11 cellular contexts compared by ENCODE assay signal in the genomic region with DNA sequence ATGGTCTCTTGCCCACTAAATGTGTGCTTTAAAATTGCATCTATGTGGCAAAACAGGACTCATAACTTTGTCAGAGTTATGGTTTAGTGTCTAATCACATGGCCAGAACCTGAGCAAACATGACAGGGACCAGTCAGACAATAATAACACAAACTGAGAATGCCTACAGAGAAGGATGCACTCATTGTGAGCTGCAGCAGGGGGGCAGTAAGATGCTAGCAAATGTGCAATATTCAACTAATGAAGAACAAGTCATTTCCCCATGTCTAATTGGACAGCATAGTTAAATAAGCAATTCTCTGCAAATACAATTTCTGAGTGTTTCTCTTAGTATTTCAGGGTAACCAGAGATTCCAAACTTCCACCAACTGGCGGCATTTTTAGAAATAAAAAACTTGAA. TPM values are rescaled to one million over a fixed set of nuclear protein-coding genes. Genes with fewer than 3 reads are reported as not detected.
DNase-seq lines count a peak whose midpoint lies in the region; ATAC-seq and TF ChIP-seq lines count a peak whose summit lies in the region.
"Had no signal": no experiment of that assay in that cellular context is flagged by ENCODE, and none has a peak within 500 bp of the region (broad histone marks: within the 10 kb centered on the region; RNA-seq: fewer than 3 reads in every experiment).

No MANE protein-coding gene starts in this region.

- no peaks in the 10 kb centered on the region for H3K4me1 ChIP-seq in A673 (ENCODE audit: insufficient read depth, low read length, poor library complexity, severe bottlenecking)
- H3K4me1 ChIP-seq: upper lobe of left lung had no signal

- BruUV-seq in A673 (replicated peaks; lab: Mats Ljungman, UMichigan) = no TSS peak

- no peak overlapping the region for H3K27ac Mint-ChIP-seq in T-cell

- CTCF ChIA-PET in A673 (lab: Charles Lee) = no interaction called here
- CTCF ChIA-PET in T-cell (lab: Charles Lee) = no interaction called here

- H3K4me3 Mint-ChIP-seq in T-cell = no peak overlapping the region

- no peak overlapping the region for H3K4me3 ChIP-seq in A673 (ENCODE audit: low read depth, low read length, poor library complexity, severe bottlenecking)
- no peak overlapping the region for H3K4me3 ChIP-seq in GM12864 (ENCODE audit: low read depth, low read length)
- H3K4me3 ChIP-seq in foreskin fibroblast (ENCODE audit: low read depth in 1 of 2, low read length in 2 of 2) = no peak overlapping the region
- H3K4me3 ChIP-seq: upper lobe of left lung had no signal

- H3K27me3 Mint-ChIP-seq in T-cell = no peaks in the 10 kb centered on the region

- TF ChIP-seq CTCF in A673 (conservative IDR thresholded peaks at IDR 0.05; ENCODE audit: low read depth, low read length) (peak; percentile 55), GM12864 (IDR thresholded peaks at IDR 0.05; ENCODE audit: low read depth, low read length, missing control alignments) (peak; percentile 33), foreskin fibroblast (IDR thresholded peaks at IDR 0.05; ENCODE audit: low read depth, low read length) (peak; percentile 70)

- no peak for ATAC-seq in HG03039 (IDR thresholded peaks at IDR 0.05; ENCODE audit: unreplicated experiment)
- ATAC-seq in T-cell (replicated peaks in 1 of 4) = no peak
- ATAC-seq in HG03521 (IDR thresholded peaks at IDR 0.05; ENCODE audit: unreplicated experiment) = no peak
- ATAC-seq in GM21360 (IDR thresholded peaks at IDR 0.05; ENCODE audit: unreplicated experiment) = no peak

- DNase-seq in A673 (ENCODE audit: low spot score) (peak; percentile 27), GM12864 (ENCODE audit: low read depth) (no peak), NCI-H748 treated with DMSO at 0.1 percent for 48 hours (lab: John Stamatoyannopoulos, UW) (peak; percentile 36), foreskin fibroblast (peak in 1 of 2 donors; percentile 40), T-cell (no peak)
- DNase-seq: GF-D8, upper lobe of left lung had no signal

- no peaks in the 10 kb centered on the region for H3K9me3 Mint-ChIP-seq in T-cell

- no peaks in the 10 kb centered on the region for H3K4me1 Mint-ChIP-seq in T-cell

- POLR2A ChIA-PET in A673 (lab: Charles Lee; ENCODE audit: low non-redundant PET) (no interaction called here), T-cell (lab: Charles Lee) (no interaction called here)

- no peaks in the 10 kb centered on the region for H3K36me3 ChIP-seq in A673 (ENCODE audit: insufficient read depth, low read length, poor library complexity, severe bottlenecking)
- H3K36me3 ChIP-seq: upper lobe of left lung had no signal

- H3K9me3 ChIP-seq in A673 (ENCODE audit: low read depth, low read length, poor library complexity, severe bottlenecking) = no peaks in the 10 kb centered on the region
- H3K9me3 ChIP-seq: upper lobe of left lung had no signal

- no peak overlapping the region for H3K27ac ChIP-seq in A673 (ENCODE audit: low read depth, low read length, poor library complexity, severe bottlenecking)
- H3K27ac ChIP-seq: upper lobe of left lung had no signal

- no peaks in the 10 kb centered on the region for H3K36me3 Mint-ChIP-seq in T-cell

- no peaks in the 10 kb centered on the region for H3K27me3 ChIP-seq in A673 (replicated peaks; ENCODE audit: insufficient read depth, low read depth, low read length, poor library complexity)
- H3K27me3 ChIP-seq: upper lobe of left lung had no signal

- intact Hi-C loops in A673 (cut with micrococcal nuclease; ENCODE audit: unreplicated experiment) = loop anchor here (5.0 to 10.0 kb wide), 2 partner anchors 77 to 1121 kb away; no protein-coding TSS in a partner anchor

RNA-seq across cellular contexts. Expression of a gene that starts 30.8 kb away (rescaled TPM):
- total RNA-seq in A673 (2021) = not detected in 2 replicates
- total RNA-seq in T-cell = not detected
- total RNA-seq: RPMI7951 had no signal

Comparison
In these comparisons a context has a peak if more than half of its experiments do, and no peak if none do; other contexts are left out.
1. DNase-seq: peak in A673 (single experiment) and NCI-H748 treated with DMSO at 0.1 percent for 48 hours (single experiment); none in GM12864 (single experiment) and T-cell (0 of 34).
2. Peak in every context shown above with its lines, with median percentiles within 50 percentile points of each other: CTCF ChIP-seq.